Comparison of ENCODE assay signal across 25 cellular contexts in genomic region chr9:107731115-107731762, GRCh38.
DNase-seq lines count a peak whose midpoint lies in the region; ATAC-seq, FAIRE-seq and TF ChIP-seq lines count a peak whose summit lies in the region.
"Had no signal": no experiment of that assay in that cellular context is flagged by ENCODE, and none has a peak within 500 bp of the region (broad histone marks: within the 10 kb centered on the region; RNA-seq: fewer than 3 reads in every experiment).

No MANE protein-coding gene starts in this region.

- CTCF ChIA-PET in MCF 10A (lab: Yijun Ruan, JAX) (interaction anchor here (0.5 to 0.6 kb wide), 2 partner anchors 117 to 208 kb away, joined by 3 read pairs; no protein-coding TSS in a partner anchor), K562 (lab: Yijun Ruan, JAX; ENCODE audit: low intra/inter-chr PET ratio) (no interaction called here)

- WGBS in K562 (ENCODE audit: insufficient coverage, low coverage, missing lambda C conversion rate): 4% methylated on average over 6 of the region's 6 CpGs
- 67 to 74% methylated on average over 6 of the region's 6 CpGs for WGBS in pancreas, 2 donors

- no peaks in the 10 kb centered on the region for H4K20me1 ChIP-seq in K562 (replicated peaks; ENCODE audit: control insufficient read depth, insufficient read depth, low read length)
- H4K20me1 ChIP-seq: BLaER1 treated with 17β-estradiol and CSF1 and Interleukin-3, amounts not matched to agents 10 nM and 100 nM had no signal

- H3K79me2 ChIP-seq in K562 (ENCODE audit: control insufficient read depth, insufficient read depth, low read length): no peaks in the 10 kb centered on the region

- H3K4me3 ChIP-seq in breast epithelium (no peak overlapping the region), K562 (no peak overlapping the region), pancreas (no peak overlapping the region)
- H3K4me3 ChIP-seq: A549; BLaER1 treated with 17β-estradiol and CSF1 and Interleukin-3, amounts not matched to agents 10 nM and 100 nM; GM23338 had no signal

- no peak overlapping the region for H2AFZ ChIP-seq in K562 (ENCODE audit: low read depth, low read length)
- H2AFZ ChIP-seq: GM23338 had no signal

- peaks cover 50% of the 10 kb centered on the region for H3K4me1 Mint-ChIP-seq in MCF 10A (ENCODE audit: insufficient read depth, unreplicated experiment)
- H3K4me1 Mint-ChIP-seq: CD8-positive, alpha-beta memory T cell; GM23338 had no signal

- H3K27ac Mint-ChIP-seq in MCF 10A (ENCODE audit: low read depth, unreplicated experiment): peak overlapping the region; percentile 88
- H3K27ac Mint-ChIP-seq: CD14-positive monocyte; CD4-positive, alpha-beta T cell; CD8-positive, alpha-beta memory T cell; GM23338; H9; HFFc6 had no signal

- ATAC-seq in K562 (no peak), pancreas (peak; percentile 37 to 67 (median 58))
- ATAC-seq: A549, GM23338, HCT116 had no signal

- no peaks in the 10 kb centered on the region for H3K27me3 ChIP-seq in breast epithelium
- H3K27me3 ChIP-seq in K562 (ENCODE audit: control insufficient read depth in 2 of 2, insufficient read depth in 2 of 2, low read length in 2 of 2): peaks cover 14 to 33% of the 10 kb centered on the region in 2 experiments; a peak in 3 of 5 replicates
- no peaks in the 10 kb centered on the region for H3K27me3 ChIP-seq in pancreas
- H3K27me3 ChIP-seq: BE2C; BLaER1 treated with 17β-estradiol and CSF1 and Interleukin-3, amounts not matched to agents 10 nM and 100 nM had no signal

- H3K9me1 ChIP-seq in K562 (ENCODE audit: control insufficient read depth, insufficient read depth, low read length): no peaks in the 10 kb centered on the region

- H3K27ac ChIP-seq in breast epithelium: no peak overlapping the region
- no peak overlapping the region for H3K27ac ChIP-seq in K562 (ENCODE audit: extremely low read depth, low read depth, low read length)
- H3K27ac ChIP-seq in pancreas: no peak overlapping the region
- H3K27ac ChIP-seq: 22Rv1; A549; BLaER1 treated with 17β-estradiol and CSF1 and Interleukin-3, amounts not matched to agents 10 nM and 100 nM had no signal

- H3K4me1 ChIP-seq in breast epithelium: peaks cover 5 to 8% of the 10 kb centered on the region in 2 donors
- no peaks in the 10 kb centered on the region for H3K4me1 ChIP-seq in K562 (replicated peaks in 1 of 2; ENCODE audit: control insufficient read depth in 2 of 2, insufficient read depth in 2 of 2, low read length in 2 of 2)
- peaks cover 0 to 4% (median 0%) of the 10 kb centered on the region in 3 donors for H3K4me1 ChIP-seq in pancreas
- H3K4me1 ChIP-seq: BE2C had no signal

- no peak overlapping the region for H3K4me2 ChIP-seq in K562 (ENCODE audit: insufficient read depth, low read length)
- H3K4me2 ChIP-seq: A549; BLaER1 treated with 17β-estradiol and CSF1 and Interleukin-3, amounts not matched to agents 10 nM and 100 nM; GM23338 had no signal

- TF ChIP-seq EP300 in K562 (IDR thresholded peaks at IDR 0.05; ENCODE audit: low read length): no peak

- POLR2A ChIA-PET in MCF 10A (lab: Yijun Ruan, JAX) (interaction anchor here (0.5 to 5.8 kb wide), 6 partner anchors 16 to 836 kb away, joined by 4 to 77 read pairs (median 10); partner anchors contain the start of gene KLF4), K562 (lab: Yijun Ruan, JAX) (interaction anchor here (0.5 to 1.1 kb wide), 2 partner anchors 9 to 176 kb away, joined by 3 to 6 read pairs; no protein-coding TSS in a partner anchor)

- H3K36me3 Mint-ChIP-seq in MCF 10A (ENCODE audit: insufficient read depth, unreplicated experiment): no peaks in the 10 kb centered on the region
- H3K36me3 Mint-ChIP-seq: CD14-positive monocyte; CD8-positive, alpha-beta memory T cell had no signal

- in situ Hi-C loops in K562 (cut with MboI): no loop called here

- no peak for FAIRE-seq in K562 (lab: Jason Lieb, UNC)
- no peak for FAIRE-seq in pancreas (lab: Jason Lieb, UNC)
- FAIRE-seq: A549, D721Med, GM12891, GM18507 had no signal

- no peak for TF ChIP-seq POLR2A in breast epithelium (IDR thresholded peaks at IDR 0.05)
- no peak for TF ChIP-seq POLR2A in K562 (conservative IDR thresholded peaks at IDR 0.05)

- TF ChIP-seq CTCF in MCF 10A (IDR thresholded peaks at IDR 0.05; ENCODE audit: unreplicated experiment) (no peak), breast epithelium (IDR thresholded peaks at IDR 0.05) (no peak), K562 (IDR thresholded peaks at IDR 0.05 in 2 of 3, conservative IDR thresholded peaks at IDR 0.05 in 1 of 3; ENCODE audit: insufficient read depth in 2 of 3, low read depth in 1 of 3, low read length in 3 of 3) (no peak), pancreas (IDR thresholded peaks at IDR 0.05) (no peak)

- H3K27me3 Mint-ChIP-seq in MCF 10A (ENCODE audit: insufficient read depth, unreplicated experiment): no peaks in the 10 kb centered on the region
- H3K27me3 Mint-ChIP-seq: CD4-positive, alpha-beta T cell; CD8-positive, alpha-beta memory T cell had no signal

- H3K9me3 ChIP-seq in breast epithelium (no peaks in the 10 kb centered on the region), K562 (replicated peaks; ENCODE audit: control insufficient read depth, insufficient read depth, low read depth, low read length) (no peaks in the 10 kb centered on the region), pancreas (no peaks in the 10 kb centered on the region)
- H3K9me3 ChIP-seq: A549; BE2C; BLaER1 treated with 17β-estradiol and CSF1 and Interleukin-3, amounts not matched to agents 10 nM and 100 nM had no signal

- H3K4me3 Mint-ChIP-seq in MCF 10A (ENCODE audit: unreplicated experiment): no peak overlapping the region
- H3K4me3 Mint-ChIP-seq: CD14-positive monocyte; CD4-positive, alpha-beta T cell; CD8-positive, alpha-beta memory T cell; GM23338; H9; HFFc6 had no signal

- intact Hi-C loops in MCF 10A (cut with micrococcal nuclease) (loop anchor here (5.0 to 10.0 kb wide), 2 partner anchors 744 to 836 kb away; no protein-coding TSS in a partner anchor), breast epithelium (cut with DNase I; ENCODE audit: low total_unique reads) (no loop called here), K562 (cut with micrococcal nuclease) (no loop called here), pancreas (cut with DNase I) (loop anchor here in 1 of 3 donors (10.0 kb wide), 1 partner anchor 56 kb away; no protein-coding TSS in a partner anchor)

- no peak for TF ChIP-seq RAD21 in K562 (CRISPR knock-in tag; conservative IDR thresholded peaks at IDR 0.05 in 1 of 2, IDR thresholded peaks at IDR 0.05 in 1 of 2)

- no peaks in the 10 kb centered on the region for H3K36me3 ChIP-seq in breast epithelium
- no peaks in the 10 kb centered on the region for H3K36me3 ChIP-seq in K562 (ENCODE audit: control insufficient read depth, insufficient read depth, low read length)
- H3K36me3 ChIP-seq in pancreas: no peaks in the 10 kb centered on the region
- H3K36me3 ChIP-seq: BE2C; BLaER1 treated with 17β-estradiol and CSF1 and Interleukin-3, amounts not matched to agents 10 nM and 100 nM had no signal

- peaks cover 8% of the 10 kb centered on the region for H3K9me3 Mint-ChIP-seq in MCF 10A (ENCODE audit: unreplicated experiment)
- H3K9me3 Mint-ChIP-seq: CD14-positive monocyte; CD4-positive, alpha-beta T cell; GM23338; H9; HFFc6 had no signal

- DNase-seq in MCF 10A (ENCODE audit: unreplicated experiment) (no peak), breast epithelium (ENCODE audit: low spot score in 2 of 2) (no peak), K562 (ENCODE audit: extremely low read depth in 1 of 4, low spot score in 3 of 4) (no peak), pancreas (peak in 1 of 6 donors; percentile 25), superior temporal gyrus (ENCODE audit: extremely low spot score) (no peak)
- DNase-seq in activated CD4-positive, alpha-beta T cell treated with anti-CD3 and anti-CD28 coated beads for 48 hours: no peak
- DNase-seq: ACHN; AML-193; BE2C; CD4-positive, alpha-beta T cell; CD8-positive, alpha-beta memory T cell; DMS79; EL; GDM1; H9; HFFc6 had no signal

- no peak overlapping the region for H3K9ac ChIP-seq in K562 (ENCODE audit: insufficient read depth in 1 of 2, low read depth in 2 of 2, low read length in 2 of 2)
- H3K9ac ChIP-seq: BLaER1 treated with 17β-estradiol and CSF1 and Interleukin-3, amounts not matched to agents 10 nM and 100 nM had no signal

- no TSS peak for BruUV-seq in MCF 10A (replicated peaks; lab: Mats Ljungman, UMichigan)
- no TSS peak for BruUV-seq in K562 (replicated peaks; lab: Mats Ljungman, UMichigan)

TF ChIP-seq in K562, 482 proteins besides CTCF, POLR2A, EP300 and RAD21:
- TF ChIP-seq BCOR (IDR thresholded peaks at IDR 0.05) (peak; percentile 21; the same call in 1 of the 2 replicates), ZFP36 (IDR thresholded peaks at IDR 0.05; ENCODE audit: low read depth, low read length, partially characterized antibody) (peak; percentile 65), MTA1 (IDR thresholded peaks at IDR 0.05; ENCODE audit: borderline replicate concordance) (no peak), RBM25 (IDR thresholded peaks at IDR 0.05; ENCODE audit: low read depth, low read length, severe bottlenecking) (peak; percentile 90)
